1 cellular context compared by ENCODE assay signal in genomic region chr12:109713187-109713984, GRCh38.
A peak's percentile ranks its signal among the peaks of the same experiment; 100 is the strongest.
TF ChIP-seq lines count a peak whose summit lies in the region.

Gene FAM222A (plus strand): TSS chr12:109713825. CDS start chr12:109744147, 30,322 bp downstream.

TF ChIP-seq in HepG2, 621 proteins besides CTCF, POLR2A, EP300 and RAD21 (continued from another document and continues in another):
- no peak for TF ChIP-seq DZIP1 (CRISPR knock-in tag; IDR thresholded peaks at IDR 0.05)
- TF ChIP-seq MED13 (CRISPR knock-in tag; IDR thresholded peaks at IDR 0.05): no peak
- TF ChIP-seq ZNF350 (CRISPR knock-in tag; IDR thresholded peaks at IDR 0.05; ENCODE audit: borderline replicate concordance, low read depth): no peak
- no peak for TF ChIP-seq BRCA1 (CRISPR knock-in tag; IDR thresholded peaks at IDR 0.05)
- TF ChIP-seq RXRA (CRISPR knock-in tag; IDR thresholded peaks at IDR 0.05): no peak
- TF ChIP-seq YY1 (IDR thresholded peaks at IDR 0.05; ENCODE audit: insufficient read depth, insufficient replicate concordance, low read depth, low read length): peak; percentile 78
- 0 out of 2 replicates have a peak, but pooled peaks have one; percentile 17 for TF ChIP-seq KDM2A (CRISPR knock-in tag; IDR thresholded peaks at IDR 0.05; ENCODE audit: borderline replicate concordance, low read depth)
- TF ChIP-seq ZNF33B (CRISPR knock-in tag; IDR thresholded peaks at IDR 0.05): no peak
- TF ChIP-seq ZBTB42 (CRISPR knock-in tag; IDR thresholded peaks at IDR 0.05): no peak
- 0 out of 2 replicates have a peak, but pooled peaks have one; percentile 25 for TF ChIP-seq PITX1 (CRISPR knock-in tag; IDR thresholded peaks at IDR 0.05)
- no peak for TF ChIP-seq ZNF784 (CRISPR knock-in tag; IDR thresholded peaks at IDR 0.05; ENCODE audit: borderline replicate concordance)
- TF ChIP-seq DRAP1 (CRISPR knock-in tag; IDR thresholded peaks at IDR 0.05): peak; percentile 45; the same call in 1 of the 2 replicates
- TF ChIP-seq ZNF615 (CRISPR knock-in tag; IDR thresholded peaks at IDR 0.05; ENCODE audit: borderline replicate concordance): no peak
- peak; percentile 20; the same call in 1 of the 2 replicates for TF ChIP-seq HNF4G (IDR thresholded peaks at IDR 0.05; ENCODE audit: borderline replicate concordance, low read depth, low read length)
- no peak for TF ChIP-seq HNF4G (CRISPR knock-in tag; IDR thresholded peaks at IDR 0.05; ENCODE audit: borderline replicate concordance, low read depth)
- no peak for TF ChIP-seq NFE2L1 (CRISPR knock-in tag; IDR thresholded peaks at IDR 0.05; ENCODE audit: borderline replicate concordance)
- no peak for TF ChIP-seq GPN1 (CRISPR knock-in tag; IDR thresholded peaks at IDR 0.05; ENCODE audit: borderline replicate concordance)
- no peak for TF ChIP-seq ZBTB21 (CRISPR knock-in tag; IDR thresholded peaks at IDR 0.05)
- TF ChIP-seq MTF2 (CRISPR knock-in tag; IDR thresholded peaks at IDR 0.05; ENCODE audit: borderline replicate concordance): no peak
- peak; percentile 35; the same call in 1 of the 2 replicates for TF ChIP-seq ESRRA (CRISPR knock-in tag; IDR thresholded peaks at IDR 0.05; ENCODE audit: low read depth)
- TF ChIP-seq SMAD9 (CRISPR knock-in tag; IDR thresholded peaks at IDR 0.05): no peak
- no peak for TF ChIP-seq HIC2 (CRISPR knock-in tag; IDR thresholded peaks at IDR 0.05; ENCODE audit: low read depth)
- TF ChIP-seq SIN3B (IDR thresholded peaks at IDR 0.05; ENCODE audit: low read length): peak; percentile 81; the same call in 1 of the 2 replicates
- TF ChIP-seq DDIT3 (CRISPR knock-in tag; IDR thresholded peaks at IDR 0.05): no peak
- peak; percentile 56 for TF ChIP-seq TFE3 (CRISPR knock-in tag; IDR thresholded peaks at IDR 0.05)
- no peak for TF ChIP-seq UBTF (CRISPR knock-in tag; IDR thresholded peaks at IDR 0.05)
- no peak for TF ChIP-seq HNF1A (IDR thresholded peaks at IDR 0.05; ENCODE audit: low read depth)
- TF ChIP-seq HNF1A (CRISPR knock-in tag; IDR thresholded peaks at IDR 0.05; ENCODE audit: borderline replicate concordance): peak; percentile 16; the same call in 1 of the 2 replicates
- no peak for TF ChIP-seq ZNF354B (CRISPR knock-in tag; IDR thresholded peaks at IDR 0.05)
- no peak for TF ChIP-seq HOMEZ (CRISPR knock-in tag; IDR thresholded peaks at IDR 0.05; ENCODE audit: low read depth)
- no peak for TF ChIP-seq SRSF1 (optimal IDR thresholded peaks at IDR 0.05; ENCODE audit: low read depth, low read length)
- peak; percentile 76 for TF ChIP-seq RFX3 (CRISPR knock-in tag; IDR thresholded peaks at IDR 0.05)
- TF ChIP-seq TCF12 (IDR thresholded peaks at IDR 0.05): no peak
- 0 out of 2 replicates have a peak, but pooled peaks have one; percentile 27 for TF ChIP-seq TCF12 (CRISPR knock-in tag; IDR thresholded peaks at IDR 0.05)
- TF ChIP-seq SP2 (CRISPR knock-in tag; IDR thresholded peaks at IDR 0.05): peak; percentile 66
- TF ChIP-seq MBNL3 (CRISPR knock-in tag; conservative IDR thresholded peaks at IDR 0.05): no peak
- TF ChIP-seq ZNF839 (CRISPR knock-in tag; IDR thresholded peaks at IDR 0.05; ENCODE audit: borderline replicate concordance): no peak
- no peak for TF ChIP-seq ASH2L (IDR thresholded peaks at IDR 0.05; ENCODE audit: insufficient read length, low read depth, low read length)
- no peak for TF ChIP-seq FOXA1 (IDR thresholded peaks at IDR 0.05)
- TF ChIP-seq FOXA1 (CRISPR knock-in tag; IDR thresholded peaks at IDR 0.05): no peak
- TF ChIP-seq MZF1 (CRISPR knock-in tag; IDR thresholded peaks at IDR 0.05; ENCODE audit: borderline replicate concordance): no peak
- no peak for TF ChIP-seq ZBTB10 (CRISPR knock-in tag; IDR thresholded peaks at IDR 0.05; ENCODE audit: borderline replicate concordance)
